In genomic region chr22:40156001-40156516, GRCh38 we compare ENCODE assay signal across 9 cellular contexts. TPM values are rescaled to one million over a fixed set of nuclear protein-coding genes. Genes with fewer than 3 reads are reported as not detected.
DNase-seq lines count a peak whose midpoint lies in the region; ATAC-seq, FAIRE-seq and TF ChIP-seq lines count a peak whose summit lies in the region.
"Had no signal": no experiment of that assay in that cellular context is flagged by ENCODE, and none has a peak within 500 bp of the region (broad histone marks: within the 10 kb centered on the region; RNA-seq: fewer than 3 reads in every experiment).

No MANE protein-coding gene starts in this region.

- H3K27ac ChIP-seq in C4-2B (peak overlapping the region; percentile 70), esophagus (ENCODE audit: low read depth in 2 of 2, low read length in 1 of 2) (peak overlapping the region; percentile 44 to 54)

- H3K4me3 Mint-ChIP-seq in progenitor cell of endocrine pancreas (ENCODE audit: low read depth) = no peak overlapping the region
- H3K4me3 Mint-ChIP-seq: dendritic cell treated with granulocyte-macrophage colony-stimulating factor and Interleukin-4, amounts not matched to agents 40 ng/mL and 50 ng/mL, for 4 days had no signal

- H3K9me3 Mint-ChIP-seq in progenitor cell of endocrine pancreas (ENCODE audit: low read depth) = no peaks in the 10 kb centered on the region
- H3K9me3 Mint-ChIP-seq: dendritic cell treated with granulocyte-macrophage colony-stimulating factor and Interleukin-4, amounts not matched to agents 40 ng/mL and 50 ng/mL, for 4 days had no signal

- H3K27me3 Mint-ChIP-seq in progenitor cell of endocrine pancreas = no peaks in the 10 kb centered on the region
- H3K27me3 Mint-ChIP-seq: dendritic cell treated with granulocyte-macrophage colony-stimulating factor and Interleukin-4, amounts not matched to agents 40 ng/mL and 50 ng/mL, for 4 days had no signal

- peaks cover 8% of the 10 kb centered on the region for H3K36me3 Mint-ChIP-seq in progenitor cell of endocrine pancreas (ENCODE audit: insufficient read depth)

- no peak; the same call in 1 of the 2 replicates for TF ChIP-seq CTCF in C4-2B (conservative IDR thresholded peaks at IDR 0.05)
- peak; percentile 22 for TF ChIP-seq CTCF in progenitor cell of endocrine pancreas (IDR thresholded peaks at IDR 0.05; ENCODE audit: unreplicated experiment)
- no peak for TF ChIP-seq CTCF in GM10266 (IDR thresholded peaks at IDR 0.05; ENCODE audit: control insufficient read depth, insufficient read depth, low read depth, missing control alignments)

- ATAC-seq in HG02678 (IDR thresholded peaks at IDR 0.05; ENCODE audit: unreplicated experiment) = no peak

- FAIRE-seq in HTR-8/SVneo (lab: Jason Lieb, UNC) (no peak), RCC 7860 (lab: Jason Lieb, UNC) (peak; percentile 14)

- peaks cover 29% of the 10 kb centered on the region for H3K4me1 Mint-ChIP-seq in progenitor cell of endocrine pancreas (ENCODE audit: low read depth)

- no peaks in the 10 kb centered on the region for H3K36me3 ChIP-seq in esophagus (ENCODE audit: control insufficient read depth in 2 of 2, insufficient read depth in 2 of 2, low read length in 1 of 2)

- no peaks in the 10 kb centered on the region for H3K27me3 ChIP-seq in esophagus (ENCODE audit: control insufficient read depth in 1 of 2, insufficient read depth in 2 of 2, low read length in 2 of 2)

- H3K27ac Mint-ChIP-seq in progenitor cell of endocrine pancreas = peak overlapping the region; percentile 92
- H3K27ac Mint-ChIP-seq: dendritic cell treated with granulocyte-macrophage colony-stimulating factor and Interleukin-4, amounts not matched to agents 40 ng/mL and 50 ng/mL, for 4 days had no signal

- H3K9me3 ChIP-seq in esophagus (ENCODE audit: control insufficient read depth in 2 of 2, insufficient read depth in 1 of 2, low read depth in 1 of 2, low read length in 1 of 2) = no peaks in the 10 kb centered on the region

- DNase-seq in HTR-8/SVneo (ENCODE audit: insufficient read length, low spot score) = peak; percentile 44
- peak; percentile 25 for DNase-seq in RCC 7860 (ENCODE audit: low spot score)
- DNase-seq in progenitor cell of endocrine pancreas (ENCODE audit: low spot score, unreplicated experiment) = no peak
- no peak for DNase-seq in GM10266 (ENCODE audit: extremely low spot score)
- no peak for DNase-seq in effector CD4-positive, alpha-beta T cell

- WGBS in esophagus, 2 donors = 32 to 33% methylated on average over 7 of the region's 7 CpGs

- no peak overlapping the region for H3K4me3 ChIP-seq in esophagus (ENCODE audit: low read depth in 1 of 2, low read length in 2 of 2)

- peaks cover 2% of the 10 kb centered on the region in 2 donors for H3K4me1 ChIP-seq in esophagus (ENCODE audit: control insufficient read depth in 2 of 2, insufficient read depth in 2 of 2, low read length in 1 of 2)

RNA-seq across cellular contexts. Expression of gene TNRC6B, which starts 21.7 kb away (rescaled TPM):
- 1 to 10 TPM; 2.3 to 8.2 TPM for polyA plus RNA-seq in esophagus
- 65.8 and 73.2 TPM in 2 replicates for total RNA-seq in progenitor cell of endocrine pancreas

Comparison
In these comparisons a context has a peak if more than half of its experiments do, and no peak if none do; other contexts are left out.
1. DNase-seq: peak in HTR-8/SVneo (single experiment) and RCC 7860 (single experiment); none in progenitor cell of endocrine pancreas (single experiment), GM10266 (single experiment) and effector CD4-positive, alpha-beta T cell (single experiment).